Comparison of ENCODE assay signal across 18 cellular contexts in genomic region chr2:237569896-237570295, GRCh38. TPM values are rescaled to one million over a fixed set of nuclear protein-coding genes. Genes with fewer than 3 reads are reported as not detected.
DNase-seq lines count a peak whose midpoint lies in the region; ATAC-seq and TF ChIP-seq lines count a peak whose summit lies in the region.
"Had no signal": no experiment of that assay in that cellular context is flagged by ENCODE, and none has a peak within 500 bp of the region (broad histone marks: within the 10 kb centered on the region; RNA-seq: fewer than 3 reads in every experiment).

No MANE protein-coding gene starts in this region.

- no peaks in the 10 kb centered on the region; the same call in none of the 2 replicates for H3K36me3 ChIP-seq in H7 (replicated peaks; ENCODE audit: control insufficient read depth, insufficient read depth, low read length)
- no peaks in the 10 kb centered on the region for H3K36me3 ChIP-seq in upper lobe of right lung

- H3K27ac ChIP-seq in upper lobe of right lung, result no peak overlapping the region
- H3K27ac ChIP-seq: 22Rv1; BLaER1 treated with 17β-estradiol and CSF1 and Interleukin-3, amounts not matched to agents 10 nM and 100 nM; C4-2B had no signal

- H3K27me3 ChIP-seq in H7 (ENCODE audit: control insufficient read depth, insufficient read depth, low read length), result no peaks in the 10 kb centered on the region
- peaks cover 2% of the 10 kb centered on the region for H3K27me3 ChIP-seq in upper lobe of right lung
- H3K27me3 ChIP-seq: BLaER1 treated with 17β-estradiol and CSF1 and Interleukin-3, amounts not matched to agents 10 nM and 100 nM had no signal

- intact Hi-C loops in posterior vena cava (cut with DNase I) (loop anchor here (2.0 to 10.0 kb wide), 3 partner anchors 57 to 445 kb away; no protein-coding TSS in a partner anchor), upper lobe of right lung (cut with DNase I) (loop anchor here (5.0 kb wide), 1 partner anchor 53 kb away; no protein-coding TSS in a partner anchor)

- TF ChIP-seq CTCF in upper lobe of right lung (IDR thresholded peaks at IDR 0.05), result no peak

- H3K9me3 ChIP-seq in upper lobe of right lung, result no peaks in the 10 kb centered on the region
- H3K9me3 ChIP-seq: A549, Caco-2 had no signal

- H3K4me1 ChIP-seq in upper lobe of right lung, result peaks cover 8% of the 10 kb centered on the region
- H3K4me1 ChIP-seq: Caco-2 had no signal

- DNase-seq in H7, result peak; percentile 27
- DNase-seq in posterior vena cava (ENCODE audit: low spot score), result peak; percentile 42
- DNase-seq in upper lobe of right lung, result peak; percentile 23
- DNase-seq in pons (ENCODE audit: low spot score), result no peak
- DNase-seq: AML-193; Caco-2; Calu3; CD4-positive, alpha-beta T cell; CD8-positive, alpha-beta T cell; DMS79 treated with DMSO at 0.1 percent for 48 hours; GF-D8 had no signal

- H3K4me3 ChIP-seq in H7 (ENCODE audit: insufficient read depth, low read depth, low read length), result no peak overlapping the region
- H3K4me3 ChIP-seq in upper lobe of right lung, result no peak overlapping the region
- H3K4me3 ChIP-seq: A549; BLaER1 treated with 17β-estradiol and CSF1 and Interleukin-3, amounts not matched to agents 10 nM and 100 nM had no signal

- ATAC-seq in upper lobe of right lung, result no peak
- ATAC-seq in HG03342 (IDR thresholded peaks at IDR 0.05; ENCODE audit: unreplicated experiment), result no peak
- ATAC-seq: A549; CD8-positive, alpha-beta T cell had no signal

RNA-seq across cellular contexts. Expression of gene PRLH, which starts 3.5 kb away (rescaled TPM):
- total RNA-seq in H7 (2014; rRNA removed; shearing (Covaris generic)), result not detected in 2 replicates
- total RNA-seq in posterior vena cava (not detected), upper lobe of right lung (not detected)
- total RNA-seq: A172; B cell; Caco-2; Calu3; CD4-positive, alpha-beta T cell; CD8-positive, alpha-beta T cell had no signal

RNA-seq across cellular contexts. Expression of gene RAB17, which starts 20.6 kb away (rescaled TPM):
- 23.3 and 25.5 TPM in 2 replicates for total RNA-seq in H7 (2014; rRNA removed; shearing (Covaris generic))
- total RNA-seq in posterior vena cava (1 to 10 TPM; 2.0 to 2.7 TPM), upper lobe of right lung (50.9 TPM)
- total RNA-seq: B cell; CD4-positive, alpha-beta T cell; CD8-positive, alpha-beta T cell had no signal

RNA-seq across cellular contexts. Expression of gene LRRFIP1, which starts 57.5 kb away (rescaled TPM):
- 49.9 and 101 TPM in 2 replicates for total RNA-seq in H7 (2014; rRNA removed; shearing (Covaris generic))
- 100 to 1,000 TPM; 180 to 357 TPM for total RNA-seq in posterior vena cava
- total RNA-seq in upper lobe of right lung, result 178 TPM
